ENCODE assay signal across 8 cellular contexts in genomic region chr4:72564789-72565188, GRCh38.
"Had no signal": no experiment of that assay in that cellular context is flagged by ENCODE, and none has a peak within 500 bp of the region (broad histone marks: within the 10 kb centered on the region; RNA-seq: fewer than 3 reads in every experiment).

No MANE protein-coding gene starts in this region.

- H2AFZ ChIP-seq: GM23248 had no signal

- H3K4me3 ChIP-seq: GM23248, HAP-1 had no signal

- H3K4me3 Mint-ChIP-seq: HFFc6 had no signal

- H3K9me3 ChIP-seq: HAP-1 had no signal

- DNase-seq: GOT3, H7, KBM-7 had no signal

- H3K27ac Mint-ChIP-seq: HFFc6 had no signal

- H3K36me3 ChIP-seq: HAP-1 had no signal

- H3K27ac ChIP-seq: GM23248, HL-60 had no signal

- H3K9me3 Mint-ChIP-seq: HFFc6 had no signal

- ATAC-seq: HCT116 had no signal

- H3K9ac ChIP-seq: GM23248 had no signal
